In the genomic region with DNA sequence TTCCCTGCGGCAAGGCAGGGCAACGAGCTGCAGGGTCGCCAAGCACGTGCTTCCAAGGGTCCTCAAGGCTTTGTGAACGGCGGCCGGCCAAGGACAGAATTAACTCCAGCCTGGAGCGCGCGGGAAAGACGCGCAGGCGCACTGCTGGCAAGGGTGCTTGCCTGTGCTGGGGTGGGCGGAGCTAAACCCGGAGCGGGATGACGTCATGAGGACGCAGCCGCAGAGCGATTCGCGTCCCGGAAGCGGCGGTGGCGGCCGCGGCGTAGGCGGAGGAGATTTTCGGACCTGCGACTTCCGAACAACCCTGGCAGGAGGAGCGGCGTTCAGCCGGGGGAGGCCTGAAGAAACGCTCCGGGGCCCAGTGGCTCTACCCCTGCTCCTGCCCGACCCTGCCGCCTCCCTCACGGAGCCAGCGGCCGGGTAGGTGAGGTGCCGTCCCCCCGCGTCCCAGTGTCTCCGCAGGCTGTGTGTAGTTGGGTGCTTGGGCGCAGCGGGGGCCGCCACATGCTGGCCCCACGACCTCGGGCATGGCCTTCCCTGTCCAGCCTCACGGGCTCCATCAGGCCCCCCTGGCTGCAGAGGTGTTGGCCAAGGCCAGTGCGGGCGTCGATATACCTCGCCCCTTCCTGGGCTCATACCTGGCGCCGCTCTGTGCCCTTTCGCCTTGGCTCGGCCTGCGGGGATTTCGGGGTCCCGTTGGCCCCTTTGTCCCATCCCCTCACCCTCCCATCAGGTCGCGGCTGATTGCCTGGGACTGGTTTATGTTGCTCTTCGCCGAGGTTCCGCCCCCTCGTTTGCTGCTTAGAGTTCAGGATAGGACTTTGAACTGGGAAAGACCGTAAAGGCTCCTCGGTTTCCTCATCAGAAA, we compare ENCODE assay signal across 8 cellular contexts. TPM values are rescaled to one million over a fixed set of nuclear protein-coding genes. Genes with fewer than 3 reads are reported as not detected.
DNase-seq lines count a peak whose midpoint lies in the region; ATAC-seq and TF ChIP-seq lines count a peak whose summit lies in the region.

Gene ZFYVE27, plus strand, starts transcription at position 227 of the 868 bp plus-strand sequence. CDS start 1,350 bp downstream, outside the sequence.

- TF ChIP-seq EP300 in suprapubic skin (IDR thresholded peaks at IDR 0.05): no peak

- peaks cover 22 to 30% of the 10 kb centered on the region in 2 donors for H3K36me3 Mint-ChIP-seq in activated naive CD4-positive, alpha-beta T cell treated with anti-CD3 and anti-CD28 coated beads, Interleukin-2, amount 50 U/mL, for 72 hours

- POLR2A ChIA-PET in GM10248 (lab: Yijun Ruan, JAX): interaction anchor here (1.8 kb wide), 1 partner anchor 50 kb away, joined by 6 read pairs; the partner anchor contains the start of gene AVPI1

- H3K27me3 ChIP-seq in suprapubic skin: no peaks in the 10 kb centered on the region

- H3K4me1 ChIP-seq in suprapubic skin: peaks cover 19% of the 10 kb centered on the region

- H3K36me3 ChIP-seq in suprapubic skin: peaks cover 21% of the 10 kb centered on the region

- WGBS in suprapubic skin: 0% methylated on average over 17 of the region's 72 CpGs

- H3K4me3 ChIP-seq in NB4 (ENCODE audit: low read depth, low read length): peak within 1 kb of the TSS; percentile 81
- peak within 1 kb of the TSS; percentile 86 for H3K4me3 ChIP-seq in suprapubic skin

- peak; percentile 85 for ATAC-seq in HG02571 (IDR thresholded peaks at IDR 0.05; ENCODE audit: unreplicated experiment)
- ATAC-seq in activated naive CD4-positive, alpha-beta T cell treated with anti-CD3 and anti-CD28 coated beads, Interleukin-2, amount 50 U/mL, for 72 hours: peak; percentile 84 to 87

- no peaks in the 10 kb centered on the region for H3K9me3 ChIP-seq in suprapubic skin

- peak within 1 kb of the TSS; percentile 92 for H3K27ac ChIP-seq in suprapubic skin

- H3K27ac Mint-ChIP-seq in activated naive CD4-positive, alpha-beta T cell treated with anti-CD3 and anti-CD28 coated beads, Interleukin-2, amount 50 U/mL, for 72 hours: peak within 1 kb of the TSS; percentile 93 to 98

- CTCF ChIA-PET in GM10248 (lab: Yijun Ruan, JAX): interaction anchor here (0.9 to 28.5 kb wide), 12 partner anchors 8 to 165 kb away, joined by 3 to 552 read pairs (median 10); partner anchors contain the start of genes ANKRD2, AVPI1 and MARVELD1

- TF ChIP-seq CTCF in GM10248 (IDR thresholded peaks at IDR 0.05; ENCODE audit: control extremely low read depth, extremely low read depth, low read depth, missing control alignments) (no peak), NB4 (IDR thresholded peaks at IDR 0.05; ENCODE audit: low read depth, low read length) (no peak), suprapubic skin (IDR thresholded peaks at IDR 0.05) (no peak)

- DNase-seq in GM10248 (ENCODE audit: extremely low spot score): peak; percentile 99
- peak; percentile 97 for DNase-seq in NB4 (ENCODE audit: low read depth)
- peak; percentile 83 for DNase-seq in SKM-1 (lab: John Stamatoyannopoulos, UW; ENCODE audit: unreplicated experiment)
- peak; percentile 96 to 98 for DNase-seq in activated naive CD4-positive, alpha-beta T cell treated with anti-CD3 and anti-CD28 coated beads, Interleukin-2, amount 50 U/mL, for 72 hours (ENCODE audit: low spot score in 2 of 2)
- DNase-seq in globus pallidus (ENCODE audit: low spot score): peak; percentile 90
- peak; percentile 89 for DNase-seq in occipital lobe (lab: John Stamatoyannopoulos, UW)
- DNase-seq in suprapubic skin (ENCODE audit: low spot score in 2 of 2): peak; percentile 97 to 98

- peaks cover 8% of the 10 kb centered on the region in 2 donors for H3K9me3 Mint-ChIP-seq in activated naive CD4-positive, alpha-beta T cell treated with anti-CD3 and anti-CD28 coated beads, Interleukin-2, amount 50 U/mL, for 72 hours

- peak; percentile 97 for TF ChIP-seq POLR2A in NB4 (IDR thresholded peaks at IDR 0.05; ENCODE audit: extremely low read depth, insufficient read length)
- TF ChIP-seq POLR2A in suprapubic skin (IDR thresholded peaks at IDR 0.05): peak; percentile 29 to 91

RNA-seq across cellular contexts. Expression of gene ZFYVE27, which starts in this region (rescaled TPM):
- total RNA-seq in activated naive CD4-positive, alpha-beta T cell treated with anti-CD3 and anti-CD28 coated beads, Interleukin-2, amount 50 U/mL, for 72 hours: 10 to 100 TPM; 28.0 to 29.3 TPM
- total RNA-seq in occipital lobe (49.0 TPM), suprapubic skin (10 to 100 TPM; 25.8 to 60.5 (median 39.6) TPM)

Comparison
In these comparisons a context has a peak if more than half of its experiments do, and no peak if none do; other contexts are left out.
1. Peak in every context shown above with its lines: DNase-seq, ATAC-seq, H3K4me3 ChIP-seq and H3K27ac ChIP-seq.